In genomic region chr12:124159655-124160054, GRCh38 we compare ENCODE assay signal across 22 cellular contexts.
DNase-seq lines count a peak whose midpoint lies in the region; ATAC-seq lines count a peak whose summit lies in the region.
"Had no signal": no experiment of that assay in that cellular context is flagged by ENCODE, and none has a peak within 500 bp of the region (broad histone marks: within the 10 kb centered on the region; RNA-seq: fewer than 3 reads in every experiment).

No MANE protein-coding gene starts in this region.

- no peak overlapping the region for H2BK12ac ChIP-seq in neuronal stem cell (ENCODE audit: low read length)

- H3K23ac ChIP-seq in neuronal stem cell (ENCODE audit: low read depth, low read length, poor library complexity) = no peak overlapping the region

- ATAC-seq in HG02938 (IDR thresholded peaks at IDR 0.05; ENCODE audit: unreplicated experiment) (no peak), GM19463 (IDR thresholded peaks at IDR 0.05; ENCODE audit: unreplicated experiment) (no peak)
- ATAC-seq: activated CD8-positive, alpha-beta memory T cell treated with anti-CD3 and anti-CD28 coated beads, Interleukin-2, amount 10 ng/mL, durations not matched to agents 7 days and 5 days; T-helper 17 cell had no signal

- H3K27me3 Mint-ChIP-seq in activated T-helper 2 cell treated with anti-CD3 and anti-CD28 coated beads, Interferon-gamma antibody, Interleukin-2, Interleukin-4, amounts not matched to agents 10 μg/mL and 5 μg/mL and 100 μg/mL, durations not matched to agents 14 hours and 24 hours and 36 hours (ENCODE audit: low read depth) = no peaks in the 10 kb centered on the region
- H3K27me3 Mint-ChIP-seq: activated CD4-positive, alpha-beta T cell treated with anti-CD3 and anti-CD28 coated beads, Interleukin-2, amount 10 ng/mL, durations not matched to agents 24 days and 14 days had no signal

- peaks cover 0 to 7% of the 10 kb centered on the region in 2 donors for H3K9me3 ChIP-seq in neuronal stem cell (replicated peaks in 1 of 2; ENCODE audit: control insufficient read depth in 2 of 2, insufficient read depth in 1 of 2, low read depth in 1 of 2, low read length in 2 of 2)
- H3K9me3 ChIP-seq: BE2C, Peyer's patch had no signal

- peak overlapping the region; percentile 5 for H3K27ac ChIP-seq in neuronal stem cell (replicated peaks; ENCODE audit: low read length)
- H3K27ac ChIP-seq: KMS-11, Peyer's patch, SJSA1 had no signal

- H3K4ac ChIP-seq in neuronal stem cell (ENCODE audit: low read length) = no peak overlapping the region

- H2BK15ac ChIP-seq in neuronal stem cell (ENCODE audit: low read length) = no peak overlapping the region

- no CpG with 5 or more reads among the region's 9 CpGs for WGBS in neuronal stem cell (ENCODE audit: extremely low coverage in 2 of 2, insufficient read length in 2 of 2, insufficient replicate concordance in 1 of 2), 2 donors

- intact Hi-C loops in activated T-helper 2 cell treated with anti-CD3 and anti-CD28 coated beads, Interferon-gamma antibody, Interleukin-2, Interleukin-4, amounts not matched to agents 10 μg/mL and 5 μg/mL and 100 μg/mL, durations not matched to agents 14 hours and 24 hours and 36 hours (cut with micrococcal nuclease) = no loop called here

- H2BK5ac ChIP-seq in neuronal stem cell (ENCODE audit: low read length) = no peak overlapping the region

- H3K4me3 ChIP-seq in neuronal stem cell (ENCODE audit: low read length in 2 of 2) = no peak overlapping the region
- H3K4me3 ChIP-seq: Peyer's patch, SJSA1 had no signal

- no peak overlapping the region for H4K91ac ChIP-seq in neuronal stem cell (ENCODE audit: low read depth, low read length, poor library complexity)

- no peak overlapping the region for H4K8ac ChIP-seq in neuronal stem cell (ENCODE audit: low read depth, low read length)

- no peak overlapping the region for H3K14ac ChIP-seq in neuronal stem cell (ENCODE audit: low read length)

- DNase-seq in COLO829 (ENCODE audit: low spot score) (peak; percentile 57), SK-N-DZ (ENCODE audit: low spot score) (peak; percentile 48), islet precursor cell (peak; percentile 83), neuronal stem cell (ENCODE audit: low spot score) (no peak), NCI-H226 (no peak)
- DNase-seq in activated T-helper 2 cell treated with anti-CD3 and anti-CD28 coated beads, Interferon-gamma antibody, Interleukin-2, Interleukin-4, amounts not matched to agents 10 μg/mL and 5 μg/mL and 100 μg/mL, durations not matched to agents 14 hours and 24 hours and 36 hours (ENCODE audit: low spot score) = no peak
- DNase-seq: activated CD4-positive, alpha-beta T cell treated with anti-CD3 and anti-CD28 coated beads, Interleukin-2, amount 10 ng/mL, durations not matched to agents 24 days and 14 days; activated CD8-positive, alpha-beta memory T cell treated with anti-CD3 and anti-CD28 coated beads, Interleukin-2, amount 10 ng/mL, durations not matched to agents 7 days and 5 days; BE2C; DMS79; NCI-H1436 treated with DMSO at 0.1 percent for 48 hours; NCI-H524; stimulated activated CD4-positive, alpha-beta T cell treated with anti-CD3 and anti-CD28 coated beads, Interleukin-1b, Interleukin-23, amount 100 ng/mL, for 48 hours; T-helper 17 cell had no signal

- H3K4me1 ChIP-seq in neuronal stem cell (ENCODE audit: control insufficient read depth in 2 of 2, insufficient read depth in 1 of 2, low read depth in 1 of 2, low read length in 2 of 2) = peaks cover 8 to 11% of the 10 kb centered on the region in 2 donors
- H3K4me1 ChIP-seq: BE2C, Peyer's patch, SJSA1 had no signal

- H3K4me3 Mint-ChIP-seq in activated T-helper 2 cell treated with anti-CD3 and anti-CD28 coated beads, Interferon-gamma antibody, Interleukin-2, Interleukin-4, amounts not matched to agents 10 μg/mL and 5 μg/mL and 100 μg/mL, durations not matched to agents 14 hours and 24 hours and 36 hours (ENCODE audit: low read depth) = no peak overlapping the region
- H3K4me3 Mint-ChIP-seq: activated CD4-positive, alpha-beta T cell treated with anti-CD3 and anti-CD28 coated beads, Interleukin-2, amount 10 ng/mL, durations not matched to agents 24 days and 14 days; activated CD8-positive, alpha-beta memory T cell treated with anti-CD3 and anti-CD28 coated beads, Interleukin-2, amount 10 ng/mL, durations not matched to agents 7 days and 5 days; activated naive CD4-positive, alpha-beta T cell treated with anti-CD3 and anti-CD28 coated beads, Interleukin-2, amount 50 U/mL, for 24 hours; dendritic cell treated with granulocyte-macrophage colony-stimulating factor and Interleukin-4, amounts not matched to agents 40 ng/mL and 50 ng/mL, for 4 days; T-helper 17 cell had no signal

- no peaks in the 10 kb centered on the region for H3K36me3 ChIP-seq in neuronal stem cell (replicated peaks in 1 of 2; ENCODE audit: control insufficient read depth in 2 of 2, insufficient read depth in 2 of 2, low read length in 2 of 2)
- H3K36me3 ChIP-seq: BE2C, Peyer's patch, SJSA1 had no signal

- no peak overlapping the region for H3K27ac Mint-ChIP-seq in activated T-helper 2 cell treated with anti-CD3 and anti-CD28 coated beads, Interferon-gamma antibody, Interleukin-2, Interleukin-4, amounts not matched to agents 10 μg/mL and 5 μg/mL and 100 μg/mL, durations not matched to agents 14 hours and 24 hours and 36 hours
- H3K27ac Mint-ChIP-seq: activated CD4-positive, alpha-beta T cell treated with anti-CD3 and anti-CD28 coated beads, Interleukin-2, amount 10 ng/mL, durations not matched to agents 24 days and 14 days; activated CD8-positive, alpha-beta memory T cell treated with anti-CD3 and anti-CD28 coated beads, Interleukin-2, amount 10 ng/mL, durations not matched to agents 7 days and 5 days; activated naive CD4-positive, alpha-beta T cell treated with anti-CD3 and anti-CD28 coated beads, Interleukin-2, amount 50 U/mL, for 24 hours; dendritic cell treated with granulocyte-macrophage colony-stimulating factor and Interleukin-4, amounts not matched to agents 40 ng/mL and 50 ng/mL, for 4 days; progenitor cell of endocrine pancreas; T-helper 17 cell had no signal

- no peak overlapping the region for H2BK120ac ChIP-seq in neuronal stem cell (ENCODE audit: low read depth, low read length)

- H2AFZ ChIP-seq in neuronal stem cell (ENCODE audit: low read length) = peak overlapping the region; percentile 68

- peak overlapping the region; percentile 30 for H2AK5ac ChIP-seq in neuronal stem cell (ENCODE audit: low read depth, low read length)

- peak overlapping the region; percentile 38 for H3K18ac ChIP-seq in neuronal stem cell (ENCODE audit: low read length)

- no peaks in the 10 kb centered on the region for H3K79me1 ChIP-seq in neuronal stem cell (ENCODE audit: low read depth, low read length)

- H3K4me2 ChIP-seq in neuronal stem cell (ENCODE audit: insufficient read depth, low read length, poor library complexity, severe bottlenecking) = no peak overlapping the region
- H3K4me2 ChIP-seq: KMS-11 had no signal

- no peaks in the 10 kb centered on the region for H3K4me1 Mint-ChIP-seq in activated T-helper 2 cell treated with anti-CD3 and anti-CD28 coated beads, Interferon-gamma antibody, Interleukin-2, Interleukin-4, amounts not matched to agents 10 μg/mL and 5 μg/mL and 100 μg/mL, durations not matched to agents 14 hours and 24 hours and 36 hours (ENCODE audit: low read depth)
- H3K4me1 Mint-ChIP-seq: activated CD4-positive, alpha-beta T cell treated with anti-CD3 and anti-CD28 coated beads, Interleukin-2, amount 10 ng/mL, durations not matched to agents 24 days and 14 days; activated CD8-positive, alpha-beta memory T cell treated with anti-CD3 and anti-CD28 coated beads, Interleukin-2, amount 10 ng/mL, durations not matched to agents 7 days and 5 days; activated naive CD4-positive, alpha-beta T cell treated with anti-CD3 and anti-CD28 coated beads, Interleukin-2, amount 50 U/mL, for 24 hours; T-helper 17 cell had no signal

- no peaks in the 10 kb centered on the region for H3K36me3 Mint-ChIP-seq in activated T-helper 2 cell treated with anti-CD3 and anti-CD28 coated beads, Interferon-gamma antibody, Interleukin-2, Interleukin-4, amounts not matched to agents 10 μg/mL and 5 μg/mL and 100 μg/mL, durations not matched to agents 14 hours and 24 hours and 36 hours (ENCODE audit: low read depth)
- H3K36me3 Mint-ChIP-seq: activated CD8-positive, alpha-beta memory T cell treated with anti-CD3 and anti-CD28 coated beads, Interleukin-2, amount 10 ng/mL, durations not matched to agents 7 days and 5 days; activated naive CD4-positive, alpha-beta T cell treated with anti-CD3 and anti-CD28 coated beads, Interleukin-2, amount 50 U/mL, for 24 hours had no signal

- H3K9me3 Mint-ChIP-seq in activated T-helper 2 cell treated with anti-CD3 and anti-CD28 coated beads, Interferon-gamma antibody, Interleukin-2, Interleukin-4, amounts not matched to agents 10 μg/mL and 5 μg/mL and 100 μg/mL, durations not matched to agents 14 hours and 24 hours and 36 hours = no peaks in the 10 kb centered on the region
- H3K9me3 Mint-ChIP-seq: activated naive CD4-positive, alpha-beta T cell treated with anti-CD3 and anti-CD28 coated beads, Interleukin-2, amount 50 U/mL, for 24 hours had no signal

- no peak overlapping the region for H3K9ac ChIP-seq in neuronal stem cell (ENCODE audit: low read depth, low read length, poor library complexity)
- H3K9ac ChIP-seq: KMS-11 had no signal

- no peaks in the 10 kb centered on the region for H3K27me3 ChIP-seq in neuronal stem cell (ENCODE audit: control insufficient read depth in 3 of 3, insufficient read depth in 3 of 3, low read depth in 1 of 3, low read length in 3 of 3)
- H3K27me3 ChIP-seq: BE2C, Peyer's patch, SJSA1 had no signal

Comparison
In these comparisons a context has a peak if more than half of its experiments do, and no peak if none do; other contexts are left out.
1. DNase-seq: peak in COLO829 (single experiment), SK-N-DZ (single experiment) and islet precursor cell (single experiment); none in neuronal stem cell (single experiment), NCI-H226 (single experiment) and activated T-helper 2 cell treated with anti-CD3 and anti-CD28 coated beads, Interferon-gamma antibody, Interleukin-2, Interleukin-4, amounts not matched to agents 10 μg/mL and 5 μg/mL and 100 μg/mL, durations not matched to agents 14 hours and 24 hours and 36 hours (single experiment).